Comparison of ENCODE assay signal across 22 cellular contexts in genomic region chr9:2593754-2594153, GRCh38.
"Had no signal": no experiment of that assay in that cellular context is flagged by ENCODE, and none has a peak within 500 bp of the region (broad histone marks: within the 10 kb centered on the region; RNA-seq: fewer than 3 reads in every experiment).

No MANE protein-coding gene starts in this region.

- H3K36me3 ChIP-seq: gastrocnemius medialis, neutrophil, pancreas, right lobe of liver, thoracic aorta, vagina had no signal

- DNase-seq: cortex of kidney; effector CD8-positive, alpha-beta T cell; endodermal cell; foreskin fibroblast; gastrocnemius medialis; heart left ventricle; kidney; mesenchymal stem cell; mucosa of descending colon; naive B cell; pancreas; right lobe of liver; small intestine; stimulated activated CD4-positive, alpha-beta T cell treated with anti-CD3 and anti-CD28 coated beads, Interleukin-15, amount 100 ng/mL, for 24 hours; stimulated activated CD4-positive, alpha-beta T cell treated with anti-CD3 and anti-CD28 coated beads, Interleukin-2, amount 100 ng/mL, for 48 hours; stimulated activated naive B cell treated with anti-CD40 and anti-IgM and Interleukin-4, amounts not matched to agents 10 μg/mL and 1 μg/mL and 100 μg/mL, for 72 hours had no signal

- H3K27ac ChIP-seq: epithelial cell of prostate, gastrocnemius medialis, heart left ventricle, hepatocyte, neutrophil, pancreas, right lobe of liver, thoracic aorta, tibial nerve, vagina had no signal

- H3K4me3 ChIP-seq: gastrocnemius medialis, heart left ventricle, hepatocyte, mucosa of descending colon, pancreas, right lobe of liver, thoracic aorta, tibial nerve, vagina had no signal

- H3K27me3 ChIP-seq: gastrocnemius medialis, heart left ventricle, hepatocyte, pancreas, right lobe of liver, tibial nerve, vagina had no signal
